In genomic region chr10:61097026-61097425, GRCh38 we compare ENCODE assay signal across 17 cellular contexts.
"Had no signal": no experiment of that assay in that cellular context is flagged by ENCODE, and none has a peak within 500 bp of the region (broad histone marks: within the 10 kb centered on the region; RNA-seq: fewer than 3 reads in every experiment).

No MANE protein-coding gene starts in this region.

- H3K79me2 ChIP-seq: hepatocyte had no signal

- H3K27me3 Mint-ChIP-seq: activated CD8-positive, alpha-beta T cell treated with anti-CD3 and anti-CD28 coated beads for 36 hours; activated naive CD8-positive, alpha-beta T cell treated with anti-CD3 and anti-CD28 coated beads, Interleukin-2, amount 50 U/mL, for 24 hours had no signal

- H3K4me3 ChIP-seq: body of pancreas, gastroesophageal sphincter, hepatocyte, lower lobe of right lung, SK-N-MC, skin epidermis had no signal

- H3K4me3 Mint-ChIP-seq: activated CD8-positive, alpha-beta T cell treated with anti-CD3 and anti-CD28 coated beads for 36 hours; activated naive CD8-positive, alpha-beta T cell treated with anti-CD3 and anti-CD28 coated beads, Interleukin-2, amount 50 U/mL, for 24 hours; mesothelial cell of epicardium; naive B cell had no signal

- ATAC-seq: activated CD8-positive, alpha-beta T cell treated with anti-CD3 and anti-CD28 coated beads for 36 hours; activated naive CD8-positive, alpha-beta T cell treated with anti-CD3 and anti-CD28 coated beads, Interleukin-2, amount 50 U/mL, for 24 hours; body of pancreas; gastroesophageal sphincter; left cardiac atrium; lower lobe of right lung had no signal

- H3K4me1 ChIP-seq: body of pancreas, gastroesophageal sphincter, lower lobe of right lung had no signal

- H3K4me2 ChIP-seq: hepatocyte had no signal

- H3K9me3 ChIP-seq: body of pancreas, gastroesophageal sphincter, lower lobe of right lung had no signal

- H3K36me3 ChIP-seq: gastroesophageal sphincter, lower lobe of right lung had no signal

- DNase-seq: activated CD4-positive, alpha-beta T cell treated with anti-CD3 and anti-CD28 coated beads for 4 hours; activated CD8-positive, alpha-beta memory T cell treated with anti-CD3 and anti-CD28 coated beads, Interleukin-2, amount 50 U/mL, for 48 hours; activated CD8-positive, alpha-beta T cell treated with anti-CD3 and anti-CD28 coated beads for 36 hours; activated naive CD4-positive, alpha-beta T cell treated with Interleukin-2 at 50 U/mL for 16 hours; activated naive CD8-positive, alpha-beta T cell treated with anti-CD3 and anti-CD28 coated beads, Interleukin-2, amount 50 U/mL, for 24 hours; body of pancreas; cerebellar nuclear complex; left cardiac atrium; lower lobe of right lung; naive B cell; retina; T-helper 1 cell had no signal

- H3K27ac ChIP-seq: body of pancreas, gastroesophageal sphincter, hepatocyte, lower lobe of right lung, SK-N-MC, skin epidermis had no signal

- H3K4me1 Mint-ChIP-seq: activated naive CD8-positive, alpha-beta T cell treated with anti-CD3 and anti-CD28 coated beads, Interleukin-2, amount 50 U/mL, for 24 hours; naive B cell had no signal

- H3K27me3 ChIP-seq: body of pancreas, gastroesophageal sphincter, hepatocyte had no signal

- H3K9me3 Mint-ChIP-seq: activated CD8-positive, alpha-beta T cell treated with anti-CD3 and anti-CD28 coated beads for 36 hours; activated naive CD8-positive, alpha-beta T cell treated with anti-CD3 and anti-CD28 coated beads, Interleukin-2, amount 50 U/mL, for 24 hours had no signal

- H3K27ac Mint-ChIP-seq: activated CD8-positive, alpha-beta T cell treated with anti-CD3 and anti-CD28 coated beads for 36 hours; activated naive CD8-positive, alpha-beta T cell treated with anti-CD3 and anti-CD28 coated beads, Interleukin-2, amount 50 U/mL, for 24 hours; mesothelial cell of epicardium; naive B cell had no signal

- H2AFZ ChIP-seq: hepatocyte had no signal

- H3K36me3 Mint-ChIP-seq: mesothelial cell of epicardium had no signal
